In the genomic region with DNA sequence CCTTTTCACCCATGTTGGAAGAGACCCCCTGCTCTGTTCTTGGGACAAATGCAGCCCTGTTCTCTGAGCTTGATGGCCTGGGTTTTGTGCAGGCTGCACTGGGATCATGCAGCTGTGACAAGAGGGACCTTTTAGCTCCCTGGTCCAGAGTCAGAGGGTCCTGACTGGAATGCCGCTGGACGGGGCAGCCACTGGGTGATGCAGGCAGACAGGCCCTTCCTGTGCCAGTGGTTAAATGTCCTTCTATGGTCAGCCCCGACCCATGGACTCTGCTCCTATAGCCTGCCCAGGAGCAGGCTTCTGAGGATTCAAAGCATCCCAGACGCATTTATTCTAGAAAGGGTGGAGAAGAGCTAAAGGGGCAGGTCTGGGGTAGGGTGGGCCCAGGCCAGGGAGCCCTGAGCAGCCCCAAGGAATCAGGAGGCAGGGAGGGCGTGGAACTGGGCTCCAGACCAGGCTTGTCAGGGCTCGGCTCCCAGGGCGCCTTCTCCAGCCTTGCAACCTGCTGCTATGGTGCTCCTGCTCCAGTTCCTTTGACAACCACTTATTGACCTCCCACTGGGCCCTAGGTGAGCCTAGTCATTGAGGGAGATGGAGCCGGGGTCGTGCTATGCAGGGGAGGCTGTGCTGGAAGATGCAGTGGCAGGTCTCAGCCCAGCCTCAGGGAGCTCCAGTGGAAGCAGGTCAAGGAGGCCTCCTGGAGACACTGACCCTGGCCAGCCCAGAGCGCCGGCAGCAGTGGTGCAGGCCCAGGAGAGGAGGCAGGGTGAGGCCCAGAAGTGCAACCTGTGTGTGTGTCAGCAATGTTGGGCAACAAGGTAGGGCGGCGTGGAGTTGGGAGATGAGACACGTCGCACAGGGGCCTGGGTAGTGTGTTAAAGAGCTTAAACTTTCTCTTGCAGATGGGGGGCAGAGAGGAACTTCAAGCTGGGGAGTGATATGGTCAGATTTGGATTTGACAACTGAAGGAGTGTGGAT, we compare ENCODE assay signal across 14 cellular contexts.
"Had no signal": no experiment of that assay in that cellular context is flagged by ENCODE, and none has a peak within 500 bp of the region (broad histone marks: within the 10 kb centered on the region; RNA-seq: fewer than 3 reads in every experiment).

No MANE protein-coding gene starts in this region.

- H3K4me3 Mint-ChIP-seq: activated naive CD4-positive, alpha-beta T cell treated with anti-CD3 and anti-CD28 coated beads, Interleukin-2, amount 10 ng/mL, durations not matched to agents 7 days and 5 days; nephron progenitor cell; T-helper 1 cell treated with Interleukin-12 subunit alpha and Interleukin-12 subunit beta and Interleukin-4 antibody, amounts not matched to agents 30 μg/mL and 1 μg/mL, for 36 hours had no signal

- H3K27ac ChIP-seq: adrenal gland, colonic mucosa, esophagus muscularis mucosa, tibial nerve, vagina, WERI-Rb-1 had no signal

- H3K4me1 Mint-ChIP-seq: activated naive CD4-positive, alpha-beta T cell treated with anti-CD3 and anti-CD28 coated beads, Interleukin-2, amount 10 ng/mL, durations not matched to agents 7 days and 5 days had no signal

- H3K36me3 ChIP-seq: adrenal gland, colonic mucosa, esophagus muscularis mucosa, tibial nerve, vagina, WERI-Rb-1 had no signal

- H3K4me3 ChIP-seq: adrenal gland, colonic mucosa, esophagus muscularis mucosa, tibial nerve, vagina had no signal

- DNase-seq: activated CD4-positive, alpha-beta T cell treated with anti-CD3 and anti-CD28 coated beads, Interleukin-2, amount 50 U/mL, for 48 hours; activated naive CD4-positive, alpha-beta T cell treated with anti-CD3 and anti-CD28 coated beads, Interleukin-2, amount 10 ng/mL, durations not matched to agents 7 days and 5 days; caudate nucleus; colonic mucosa; hippocampal formation; mesendoderm; nephron progenitor cell; stimulated activated CD4-positive, alpha-beta T cell treated with anti-CD3 and anti-CD28 coated beads, Interleukin-1b, Interleukin-23, amount 100 ng/mL, for 48 hours; WERI-Rb-1 had no signal

- H3K4me1 ChIP-seq: adrenal gland, colonic mucosa, vagina had no signal

- H3K9me3 ChIP-seq: adrenal gland, colonic mucosa, esophagus muscularis mucosa, tibial nerve, vagina had no signal

- H3K9me3 Mint-ChIP-seq: activated naive CD4-positive, alpha-beta T cell treated with anti-CD3 and anti-CD28 coated beads, Interleukin-2, amount 10 ng/mL, durations not matched to agents 7 days and 5 days; nephron progenitor cell; T-helper 1 cell treated with Interleukin-12 subunit alpha and Interleukin-12 subunit beta and Interleukin-4 antibody, amounts not matched to agents 30 μg/mL and 1 μg/mL, for 36 hours had no signal

- H3K36me3 Mint-ChIP-seq: activated naive CD4-positive, alpha-beta T cell treated with anti-CD3 and anti-CD28 coated beads, Interleukin-2, amount 10 ng/mL, durations not matched to agents 7 days and 5 days had no signal

- H3K27me3 ChIP-seq: adrenal gland, colonic mucosa, esophagus muscularis mucosa, tibial nerve, vagina had no signal

- H3K27me3 Mint-ChIP-seq: activated naive CD4-positive, alpha-beta T cell treated with anti-CD3 and anti-CD28 coated beads, Interleukin-2, amount 10 ng/mL, durations not matched to agents 7 days and 5 days had no signal

- H3K27ac Mint-ChIP-seq: activated naive CD4-positive, alpha-beta T cell treated with anti-CD3 and anti-CD28 coated beads, Interleukin-2, amount 10 ng/mL, durations not matched to agents 7 days and 5 days; nephron progenitor cell; T-helper 1 cell treated with Interleukin-12 subunit alpha and Interleukin-12 subunit beta and Interleukin-4 antibody, amounts not matched to agents 30 μg/mL and 1 μg/mL, for 36 hours had no signal
